Comparison of ENCODE assay signal across 8 cellular contexts in genomic region chr6:42963855-42964605, GRCh38. TPM values are rescaled to one million over a fixed set of nuclear protein-coding genes. Genes with fewer than 3 reads are reported as not detected.
DNase-seq lines count a peak whose midpoint lies in the region; ATAC-seq and TF ChIP-seq lines count a peak whose summit lies in the region.

No MANE protein-coding gene starts in this region.

- H3K4me1 ChIP-seq in osteoblast (ENCODE audit: insufficient read depth, low read length) = peaks cover 11% of the 10 kb centered on the region

- ATAC-seq in left cardiac atrium = no peak

- H2AFZ ChIP-seq in osteoblast (ENCODE audit: low read length) = no peak overlapping the region

- peaks cover 37% of the 10 kb centered on the region for H3K36me3 ChIP-seq in osteoblast (ENCODE audit: insufficient read depth, low read length)

- intact Hi-C loops in left cardiac atrium (cut with DNase I) = no loop called here

- peak; percentile 19 for TF ChIP-seq CTCF in osteoblast (IDR thresholded peaks at IDR 0.05; ENCODE audit: extremely low read depth, low read depth, low read length)

- no peak overlapping the region for H3K27ac ChIP-seq in osteoblast (ENCODE audit: low read depth, low read length)

- peak; percentile 56 for DNase-seq in stimulated activated CD4-positive, alpha-beta T cell treated with anti-CD3 and anti-CD28 coated beads, Interleukin-15, amount 100 ng/mL, for 24 hours
- no peak for DNase-seq in stimulated activated CD4-positive, alpha-beta T cell treated with anti-CD3 and anti-CD28 coated beads, Interleukin-12 subunit alpha, Interleukin-12 subunit beta, amount 100 ng/mL, for 4 hours
- DNase-seq in NCI-H526 (lab: John Stamatoyannopoulos, UW) = peak; percentile 53 to 77
- DNase-seq in astrocyte of the hippocampus (ENCODE audit: low read depth, low spot score) = peak; percentile 57
- peak; percentile 91 for DNase-seq in osteoblast (ENCODE audit: insufficient read length, low spot score, missing footprints)
- no peak for DNase-seq in NCI-H146 (lab: John Stamatoyannopoulos, UW)
- no peak for DNase-seq in T-helper 9 cell
- no peak for DNase-seq in left cardiac atrium

- H3K79me2 ChIP-seq in osteoblast (ENCODE audit: insufficient read depth, low read length) = no peaks in the 10 kb centered on the region

- H3K27me3 ChIP-seq in osteoblast (ENCODE audit: insufficient read depth, low read length) = no peaks in the 10 kb centered on the region

- no peak overlapping the region for H3K4me2 ChIP-seq in osteoblast (ENCODE audit: insufficient read depth, low read length)

- no peak overlapping the region for H3K4me3 ChIP-seq in osteoblast (ENCODE audit: insufficient read depth, low read length)

- no peaks in the 10 kb centered on the region for H4K20me1 ChIP-seq in osteoblast (ENCODE audit: insufficient read depth, low read length)

- H3K9me3 ChIP-seq in osteoblast (ENCODE audit: low read depth, low read length) = no peaks in the 10 kb centered on the region

RNA-seq across cellular contexts. Expression of gene GNMT, which starts 3.5 kb away (rescaled TPM):
- total RNA-seq in osteoblast = 0.72 and 0.88 TPM in 2 replicates
- under 1 TPM; 0.41 to 0.63 TPM for total RNA-seq in left cardiac atrium

RNA-seq across cellular contexts. Expression of gene PEX6, which starts 15.0 kb away (rescaled TPM):
- total RNA-seq in osteoblast (15.3 and 23.5 TPM in 2 replicates), left cardiac atrium (10 to 100 TPM; 15.0 to 25.6 TPM)

RNA-seq across cellular contexts. Expression of gene PPP2R5D, which starts 20.3 kb away (rescaled TPM):
- 30.8 and 36.8 TPM in 2 replicates for total RNA-seq in osteoblast
- 10 to 100 TPM; 25.2 to 30.2 TPM for total RNA-seq in left cardiac atrium

RNA-seq across cellular contexts. Expression of gene CNPY3, which starts 34.8 kb away (rescaled TPM):
- 33.3 TPM in 2 replicates for total RNA-seq in osteoblast
- 10 to 100 TPM; 19.1 to 28.4 TPM for total RNA-seq in left cardiac atrium

RNA-seq across cellular contexts. Expression of gene PTCRA, which starts 48.2 kb away (rescaled TPM):
- total RNA-seq in osteoblast (not detected in 2 replicates), left cardiac atrium (not detected)

Comparison
In these comparisons a context has a peak if more than half of its experiments do, and no peak if none do; other contexts are left out.
1. DNase-seq: peak in stimulated activated CD4-positive, alpha-beta T cell treated with anti-CD3 and anti-CD28 coated beads, Interleukin-15, amount 100 ng/mL, for 24 hours (single experiment), NCI-H526 (2 of 2), astrocyte of the hippocampus (single experiment) and osteoblast (single experiment); none in stimulated activated CD4-positive, alpha-beta T cell treated with anti-CD3 and anti-CD28 coated beads, Interleukin-12 subunit alpha, Interleukin-12 subunit beta, amount 100 ng/mL, for 4 hours (single experiment), NCI-H146 (single experiment), T-helper 9 cell (single experiment) and left cardiac atrium (single experiment).